12 cellular contexts compared by ENCODE assay signal in the genomic region with DNA sequence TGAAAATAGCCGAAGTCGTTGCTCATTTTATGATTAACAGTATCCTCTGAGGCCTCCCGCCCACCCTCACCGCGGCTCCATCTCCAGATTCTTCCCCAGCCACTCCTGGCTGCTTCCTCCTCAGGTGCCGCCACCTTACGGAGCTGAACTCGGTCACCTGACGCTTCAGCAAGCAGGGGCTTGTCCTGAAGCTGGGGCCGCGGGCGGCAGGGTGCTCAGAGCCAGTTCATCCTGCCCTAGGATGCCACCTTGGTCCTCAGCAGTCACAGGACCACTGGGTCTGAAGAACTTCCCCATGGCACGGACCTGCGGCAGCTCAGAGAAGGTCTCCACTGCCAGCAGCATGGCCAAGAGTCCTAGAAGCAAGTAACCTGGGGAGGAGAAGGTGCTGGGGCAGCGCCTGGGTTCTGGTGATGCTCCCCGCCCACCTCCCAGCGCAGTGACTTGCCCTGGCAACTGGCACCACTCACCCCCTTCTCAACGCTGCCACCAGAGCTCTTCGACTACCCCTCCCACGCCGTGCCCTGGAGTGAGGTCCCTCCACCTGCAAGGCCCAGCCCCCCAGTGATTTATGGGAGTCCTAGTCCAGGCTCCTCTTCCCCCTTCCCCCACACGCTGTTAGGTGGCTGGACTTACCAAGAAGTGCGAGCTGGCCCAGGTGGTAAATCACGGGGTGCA. TPM values are rescaled to one million over a fixed set of nuclear protein-coding genes. Genes with fewer than 3 reads are reported as not detected.
A peak's percentile ranks its signal among the peaks of the same experiment; 100 is the strongest.
DNase-seq lines count a peak whose midpoint lies in the region; ATAC-seq and TF ChIP-seq lines count a peak whose summit lies in the region.
"Had no signal": no experiment of that assay in that cellular context is flagged by ENCODE, and none has a peak within 500 bp of the region (broad histone marks: within the 10 kb centered on the region; RNA-seq: fewer than 3 reads in every experiment).

No MANE protein-coding gene starts in this region.

- H3K4me3 ChIP-seq in right atrium auricular region (peak overlapping the region in 1 of 2 donors; percentile 42), esophagus (ENCODE audit: low read depth in 1 of 2, low read length in 2 of 2) (no peak overlapping the region), neutrophil (ENCODE audit: low read depth in 1 of 2, low read length in 1 of 2) (no peak overlapping the region), aorta (ENCODE audit: low read length in 2 of 2) (no peak overlapping the region)
- H3K4me3 ChIP-seq: GM12878, K562 had no signal

- peaks cover 0 to 43% of the 10 kb centered on the region in 2 donors for H3K4me1 ChIP-seq in right atrium auricular region
- H3K4me1 ChIP-seq in esophagus (ENCODE audit: control insufficient read depth in 2 of 2, insufficient read depth in 2 of 2, low read length in 1 of 2) = peaks cover 13 to 38% of the 10 kb centered on the region in 2 donors
- peaks cover 9% of the 10 kb centered on the region in 2 experiments for H3K4me1 ChIP-seq in neutrophil (ENCODE audit: control insufficient read depth in 1 of 2, insufficient read depth in 1 of 2, low read depth in 1 of 2, low read length in 1 of 2)
- no peaks in the 10 kb centered on the region for H3K4me1 ChIP-seq in aorta (ENCODE audit: control insufficient read depth in 1 of 2, insufficient read depth in 2 of 2, low read length in 2 of 2)

- DNase-seq in right atrium auricular region (ENCODE audit: low spot score) (no peak), left ventricle myocardium superior (no peak), KBM-7 (no peak), NCI-H510A (lab: John Stamatoyannopoulos, UW) (no peak), NOMO-1 (lab: John Stamatoyannopoulos, UW; ENCODE audit: unreplicated experiment in 2 of 2) (no peak), aorta (no peak)
- DNase-seq: activated CD4-positive, CD25-positive, alpha-beta regulatory T cell treated with anti-CD3 and anti-CD28 coated beads, Interleukin-2, amount 50 U/mL, for 72 hours; NCI-H2029 had no signal

- TF ChIP-seq CTCF in right atrium auricular region (IDR thresholded peaks at IDR 0.05) (no peak), neutrophil (IDR thresholded peaks at IDR 0.05) (no peak)

- H3K36me3 ChIP-seq in right atrium auricular region = peaks cover 36% of the 10 kb centered on the region
- peaks cover 5 to 26% of the 10 kb centered on the region in 2 donors for H3K36me3 ChIP-seq in esophagus (ENCODE audit: control insufficient read depth in 2 of 2, insufficient read depth in 2 of 2, low read length in 1 of 2)
- H3K36me3 ChIP-seq in neutrophil = peaks cover 96% of the 10 kb centered on the region
- peaks cover 0 to 6% of the 10 kb centered on the region in 2 donors for H3K36me3 ChIP-seq in aorta (ENCODE audit: control insufficient read depth in 1 of 2, insufficient read depth in 2 of 2, low read length in 1 of 2)

- WGBS in esophagus, 2 donors = 54 to 64% methylated on average over 24 of the region's 24 CpGs
- 80 to 82% methylated on average over 24 of the region's 24 CpGs for WGBS in aorta, 2 donors

- in situ Hi-C loops in KBM-7 (cut with MboI; ENCODE audit: low pct_unique_long_range_greater_than_20kb, low sequenced_read_pairs) = no loop called here

- peak overlapping the region; percentile 63 to 74 for H3K27ac ChIP-seq in right atrium auricular region
- peak overlapping the region; percentile 69 to 79 for H3K27ac ChIP-seq in esophagus (ENCODE audit: low read depth in 2 of 2, low read length in 1 of 2)
- H3K27ac ChIP-seq in neutrophil = peak overlapping the region; percentile 34
- H3K27ac ChIP-seq in aorta (ENCODE audit: low read depth in 1 of 2, low read length in 2 of 2) = no peak overlapping the region

- no peaks in the 10 kb centered on the region for H3K27me3 ChIP-seq in right atrium auricular region
- no peaks in the 10 kb centered on the region for H3K27me3 ChIP-seq in esophagus (ENCODE audit: control insufficient read depth in 1 of 2, insufficient read depth in 2 of 2, low read length in 2 of 2)
- no peaks in the 10 kb centered on the region for H3K27me3 ChIP-seq in neutrophil
- H3K27me3 ChIP-seq in aorta (ENCODE audit: control insufficient read depth in 1 of 2, insufficient read depth in 2 of 2, low read length in 1 of 2) = no peaks in the 10 kb centered on the region

- intact Hi-C loops in left ventricle myocardium superior (cut with micrococcal nuclease) = loop anchor here (10.0 kb wide), 1 partner anchor 48 kb away; no protein-coding TSS in a partner anchor
- intact Hi-C loops in aorta (cut with DNase I) = loop anchor here (2.0 to 5.0 kb wide), 2 partner anchors 16 to 51 kb away; partner anchors contain the start of gene EHBP1L1 (in 1 of the 2)

- H3K9me3 ChIP-seq in right atrium auricular region (no peaks in the 10 kb centered on the region), esophagus (ENCODE audit: control insufficient read depth in 2 of 2, insufficient read depth in 1 of 2, low read depth in 1 of 2, low read length in 1 of 2) (no peaks in the 10 kb centered on the region), neutrophil (no peaks in the 10 kb centered on the region), aorta (ENCODE audit: control insufficient read depth, low read length) (no peaks in the 10 kb centered on the region)

- no peak for ATAC-seq in left ventricle myocardium superior
- ATAC-seq in aorta (ENCODE audit: low FRiP score) = no peak

RNA-seq across cellular contexts. Expression of gene KCNK7, which starts 2.6 kb away (rescaled TPM):
- under 1 TPM in 1 of 2 donors, not detected in 1; 0.39 TPM for total RNA-seq in right atrium auricular region
- total RNA-seq in left ventricle myocardium superior = 0.94 TPM
- 10 to 100 TPM; 18.4 to 19.8 TPM for polyA plus RNA-seq in esophagus
- total RNA-seq in aorta = 1 to 10 TPM in 1 of 2 donors, under 1 TPM in 1; 0.93 to 1.3 TPM
- polyA plus RNA-seq in aorta = 1 to 10 TPM in 1 of 2 donors, not detected in 1; 7.3 TPM

RNA-seq across cellular contexts. Expression of gene EHBP1L1, which starts 17.1 kb away (rescaled TPM):
- total RNA-seq in right atrium auricular region = 10 to 100 TPM; 20.5 to 85.3 TPM
- 57.3 TPM for total RNA-seq in left ventricle myocardium superior
- 10 to 100 TPM; 54.4 to 61.6 TPM for polyA plus RNA-seq in esophagus
- 100 to 1,000 TPM; 235 to 266 TPM for total RNA-seq in aorta
- 100 to 1,000 TPM in 1 of 2 donors, 10 to 100 TPM in 1; 53.2 to 316 TPM for polyA plus RNA-seq in aorta

RNA-seq across cellular contexts. Expression of gene FAM89B, which starts 20.6 kb away (rescaled TPM):
- total RNA-seq in right atrium auricular region = 10 to 100 TPM; 25.7 to 51.0 TPM
- total RNA-seq in left ventricle myocardium superior = 39.3 TPM
- 10 to 100 TPM; 27.9 to 36.5 TPM for polyA plus RNA-seq in esophagus
- total RNA-seq in aorta = 10 to 100 TPM; 49.5 to 64.3 TPM
- polyA plus RNA-seq in aorta = 10 to 100 TPM; 67.5 to 83.4 TPM

RNA-seq across cellular contexts. Expression of gene MAP3K11, which starts 21.0 kb away (rescaled TPM):
- 10 to 100 TPM; 21.1 to 30.5 TPM for total RNA-seq in right atrium auricular region
- total RNA-seq in left ventricle myocardium superior = 39.0 TPM
- 10 to 100 TPM; 25.7 to 35.2 TPM for polyA plus RNA-seq in esophagus
- 10 to 100 TPM; 51.3 to 87.9 TPM for total RNA-seq in aorta
- 10 to 100 TPM; 34.2 to 78.8 TPM for polyA plus RNA-seq in aorta

RNA-seq across cellular contexts. Expression of gene PCNX3, which starts 22.6 kb away (rescaled TPM):
- 10 to 100 TPM; 16.1 to 21.8 TPM for total RNA-seq in right atrium auricular region
- total RNA-seq in left ventricle myocardium superior = 11.8 TPM
- 10 to 100 TPM; 15.0 to 16.1 TPM for polyA plus RNA-seq in esophagus
- total RNA-seq in aorta = 10 to 100 TPM; 24.8 to 28.8 TPM
- polyA plus RNA-seq in aorta = 10 to 100 TPM in 1 of 2 donors, 1 to 10 TPM in 1; 3.9 to 50.0 TPM

Comparison
In these comparisons a context has a peak if more than half of its experiments do, and no peak if none do; other contexts are left out.
1. H3K27ac ChIP-seq: peak in right atrium auricular region (2 of 2), esophagus (2 of 2) and neutrophil (single experiment); none in aorta (0 of 2).